9 cellular contexts compared by ENCODE assay signal in the genomic region with DNA sequence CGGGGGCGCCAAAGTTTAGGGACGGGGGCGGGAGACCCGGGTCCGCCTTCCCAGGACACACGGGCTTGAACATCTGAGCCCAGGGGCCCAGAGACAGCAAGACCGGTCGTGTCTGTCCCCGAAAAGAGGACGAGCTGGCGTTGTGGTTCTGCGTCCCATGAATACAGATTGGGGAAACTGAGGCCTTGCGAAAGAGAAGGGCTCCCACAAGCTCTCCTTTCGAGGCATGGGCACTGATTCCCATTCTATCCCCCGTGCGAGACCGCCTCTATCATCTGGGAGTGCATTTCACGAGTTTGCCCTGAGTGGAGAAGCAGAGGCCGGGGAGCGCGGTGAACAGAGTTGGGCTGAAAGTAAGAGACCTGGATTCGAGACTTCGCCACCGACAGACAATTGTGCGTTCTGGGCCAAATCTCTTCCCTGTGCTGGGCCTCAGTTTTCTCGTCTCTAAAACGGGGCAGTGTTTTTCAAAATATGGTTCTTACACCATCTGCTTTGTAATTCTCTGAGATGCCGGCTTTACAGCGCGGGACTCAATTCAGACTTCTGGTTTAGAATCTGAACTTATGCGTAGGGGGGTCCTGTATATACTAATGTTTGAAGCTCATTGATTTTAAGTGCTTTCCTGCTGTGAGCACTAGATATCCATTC. TPM values are rescaled to one million over a fixed set of nuclear protein-coding genes. Genes with fewer than 3 reads are reported as not detected.
DNase-seq lines count a peak whose midpoint lies in the region; ATAC-seq and TF ChIP-seq lines count a peak whose summit lies in the region.
"Had no signal": no experiment of that assay in that cellular context is flagged by ENCODE, and none has a peak within 500 bp of the region (broad histone marks: within the 10 kb centered on the region; RNA-seq: fewer than 3 reads in every experiment).

No MANE protein-coding gene starts in this region.

- peak; percentile 10 to 19 for DNase-seq in activated T-cell treated with anti-CD3 and anti-CD28 coated beads, Interleukin-2, amount 50 U/mL, for 72 hours
- DNase-seq in activated T-cell treated with anti-CD3 and anti-CD28 coated beads, Interleukin-2, amount 50 U/mL, for 48 hours = no peak
- DNase-seq in Jurkat, Clone E6-1 (ENCODE audit: low read depth, low spot score) = no peak
- peak; percentile 25 for DNase-seq in amniotic epithelial cell (ENCODE audit: low read depth)
- peak; percentile 79 for DNase-seq in spleen
- DNase-seq in NCI-H82 (lab: John Stamatoyannopoulos, UW) = no peak

- no peaks in the 10 kb centered on the region for H3K36me3 ChIP-seq in iPS-18a (ENCODE audit: control insufficient read depth, low read depth, low read length)
- peaks cover 0 to 25% (median 11%) of the 10 kb centered on the region in 6 donors for H3K36me3 ChIP-seq in spleen

- H3K27ac ChIP-seq in iPS-18a (ENCODE audit: low read length) (no peak overlapping the region), spleen (peak overlapping the region; percentile 79 to 93 (median 89))

- H3K27me3 ChIP-seq in iPS-18a (ENCODE audit: control insufficient read depth, insufficient read depth, low read length) = peaks cover 39% of the 10 kb centered on the region
- no peaks in the 10 kb centered on the region for H3K27me3 ChIP-seq in spleen (replicated peaks in 1 of 7)

- no peaks in the 10 kb centered on the region for H3K27me3 Mint-ChIP-seq in activated T-cell treated with anti-CD3 and anti-CD28 coated beads, Interleukin-2, amount 50 U/mL, for 72 hours (ENCODE audit: low read depth)

- peak overlapping the region; percentile 71 for H3K9ac ChIP-seq in iPS-18a (ENCODE audit: low read length)

- peaks cover 4% of the 10 kb centered on the region for H3K4me1 ChIP-seq in iPS-18a (ENCODE audit: control insufficient read depth, low read depth, low read length)
- peaks cover 21 to 48% (median 31%) of the 10 kb centered on the region in 6 donors for H3K4me1 ChIP-seq in spleen

- peak; percentile 44 to 46 for ATAC-seq in activated T-cell treated with anti-CD3 and anti-CD28 coated beads, Interleukin-2, amount 50 U/mL, for 72 hours (replicated peaks in 1 of 2)
- ATAC-seq in GM19397 (IDR thresholded peaks at IDR 0.05; ENCODE audit: unreplicated experiment) = no peak

- H3K9me3 ChIP-seq in iPS-18a (ENCODE audit: control insufficient read depth, low read depth, low read length) (no peaks in the 10 kb centered on the region), spleen (no peaks in the 10 kb centered on the region)

- peak overlapping the region; percentile 96 for H3K27ac Mint-ChIP-seq in activated T-cell treated with anti-CD3 and anti-CD28 coated beads, Interleukin-2, amount 50 U/mL, for 72 hours

- H3K4me3 ChIP-seq in Jurkat, Clone E6-1 (ENCODE audit: low read length) = peak overlapping the region; percentile 93
- H3K4me3 ChIP-seq in iPS-18a (ENCODE audit: low read length) (peak overlapping the region; percentile 97), spleen (peak overlapping the region; percentile 68 to 82 (median 78))

- intact Hi-C loops in spleen (cut with DNase I; ENCODE audit: low total_unique reads) = no loop called here

- no peaks in the 10 kb centered on the region for H3K9me3 Mint-ChIP-seq in activated T-cell treated with anti-CD3 and anti-CD28 coated beads, Interleukin-2, amount 50 U/mL, for 72 hours

- WGBS in spleen, 5 donors = 2 to 5% (median 4%) methylated on average over 31 to 32 of the region's 32 CpGs

- H3K36me3 Mint-ChIP-seq in activated T-cell treated with anti-CD3 and anti-CD28 coated beads, Interleukin-2, amount 50 U/mL, for 72 hours (ENCODE audit: insufficient read depth in 2 of 2) = peaks cover 2 to 9% of the 10 kb centered on the region in 2 donors

- H3K4me3 Mint-ChIP-seq in activated T-cell treated with anti-CD3 and anti-CD28 coated beads, Interleukin-2, amount 50 U/mL, for 72 hours = peak overlapping the region; percentile 94 to 97

- no peak for TF ChIP-seq POLR2A in spleen (IDR thresholded peaks at IDR 0.05)

- no peak for TF ChIP-seq CTCF in spleen (IDR thresholded peaks at IDR 0.05 in 8 of 11, conservative IDR thresholded peaks at IDR 0.05 in 3 of 11)

- peaks cover 42% of the 10 kb centered on the region for H3K4me1 Mint-ChIP-seq in activated T-cell treated with anti-CD3 and anti-CD28 coated beads, Interleukin-2, amount 50 U/mL, for 72 hours (ENCODE audit: low read depth)

RNA-seq across cellular contexts. Expression of gene RNF185, which starts 0.5 kb away (rescaled TPM):
- total RNA-seq in activated T-cell treated with anti-CD3 and anti-CD28 coated beads, Interleukin-2, amount 50 U/mL, for 72 hours = 10 to 100 TPM; 26.9 to 27.8 TPM
- 23.6 TPM for polyA plus RNA-seq in Jurkat, Clone E6-1 (2012; ENCODE audit: insufficient read depth, insufficient read length)
- 10 to 100 TPM; 22.6 to 28.5 (median 25.7) TPM for total RNA-seq in spleen
- 10 to 100 TPM; 12.4 to 19.3 (median 12.5) TPM for polyA plus RNA-seq in spleen

RNA-seq across cellular contexts. Expression of gene PLA2G3, which starts 20.1 kb away (rescaled TPM):
- total RNA-seq in activated T-cell treated with anti-CD3 and anti-CD28 coated beads, Interleukin-2, amount 50 U/mL, for 72 hours = not detected
- not detected for polyA plus RNA-seq in Jurkat, Clone E6-1 (2012; ENCODE audit: insufficient read depth, insufficient read length)
- not detected for total RNA-seq in spleen
- not detected for polyA plus RNA-seq in spleen
- total RNA-seq: glomerular endothelial cell had no signal

RNA-seq across cellular contexts. Expression of gene INPP5J, which starts 37.7 kb away (rescaled TPM):
- under 1 TPM; 0.29 to 0.37 TPM for total RNA-seq in activated T-cell treated with anti-CD3 and anti-CD28 coated beads, Interleukin-2, amount 50 U/mL, for 72 hours
- polyA plus RNA-seq in Jurkat, Clone E6-1 (2012; ENCODE audit: insufficient read depth, insufficient read length) = not detected
- total RNA-seq in spleen = under 1 TPM in 5 of 7 donors, not detected in 2; 0.23 to 0.87 (median 0.60) TPM
- under 1 TPM; 0.14 to 0.51 (median 0.33) TPM for polyA plus RNA-seq in spleen

RNA-seq across cellular contexts. Expression of gene LIMK2, which starts 51.6 kb away (rescaled TPM):
- 10 to 100 TPM; 36.2 to 37.0 TPM for total RNA-seq in activated T-cell treated with anti-CD3 and anti-CD28 coated beads, Interleukin-2, amount 50 U/mL, for 72 hours
- 33.5 TPM for polyA plus RNA-seq in Jurkat, Clone E6-1 (2012; ENCODE audit: insufficient read depth, insufficient read length)
- 100 to 1,000 TPM in 3 of 7 donors, 10 to 100 TPM in 4; 51.6 to 182 (median 78.1) TPM for total RNA-seq in spleen
- 10 to 100 TPM in 2 of 3 donors, 1 to 10 TPM in 1; 6.1 to 15.2 (median 11.0) TPM for polyA plus RNA-seq in spleen

RNA-seq across cellular contexts. Expression of gene SELENOM, which starts 53.1 kb away (rescaled TPM):
- 10 to 100 TPM in 1 of 2 donors, 1 to 10 TPM in 1; 6.8 to 13.5 TPM for total RNA-seq in activated T-cell treated with anti-CD3 and anti-CD28 coated beads, Interleukin-2, amount 50 U/mL, for 72 hours
- polyA plus RNA-seq in Jurkat, Clone E6-1 (2012; ENCODE audit: insufficient read depth, insufficient read length) = 5.2 TPM
- total RNA-seq in spleen = 10 to 100 TPM; 47.0 to 74.4 (median 66.7) TPM
- 100 to 1,000 TPM; 119 to 151 (median 138) TPM for polyA plus RNA-seq in spleen

Comparison
In these comparisons a context has a peak if more than half of its experiments do, and no peak if none do; other contexts are left out.
1. DNase-seq: peak in activated T-cell treated with anti-CD3 and anti-CD28 coated beads, Interleukin-2, amount 50 U/mL, for 72 hours (2 of 2), amniotic epithelial cell (single experiment) and spleen (single experiment); none in activated T-cell treated with anti-CD3 and anti-CD28 coated beads, Interleukin-2, amount 50 U/mL, for 48 hours (0 of 2), Jurkat, Clone E6-1 (single experiment) and NCI-H82 (single experiment).
2. Peak in every context shown above with its lines, with median percentiles within 50 percentile points of each other: H3K4me3 ChIP-seq.